8 cellular contexts compared by ENCODE assay signal in genomic region chr17:67993153-67993997, GRCh38. TPM values are rescaled to one million over a fixed set of nuclear protein-coding genes. Genes with fewer than 3 reads are reported as not detected.
DNase-seq lines count a peak whose midpoint lies in the region; ATAC-seq and TF ChIP-seq lines count a peak whose summit lies in the region.

No MANE protein-coding gene starts in this region.

- 0% methylated on average over 12 to 50 of the region's 144 CpGs for WGBS in upper lobe of left lung, 2 donors

- peak; percentile 81 to 86 for ATAC-seq in upper lobe of left lung (ENCODE audit: low FRiP score in 2 of 2)

- H3K4me1 ChIP-seq in upper lobe of left lung, result peaks cover 15 to 31% (median 18%) of the 10 kb centered on the region in 4 donors

- H3K27ac ChIP-seq in upper lobe of left lung, result peak overlapping the region; percentile 94 to 97 (median 95)

- TF ChIP-seq CTCF in GM06990 (IDR thresholded peaks at IDR 0.05; ENCODE audit: insufficient read depth, low read length, poor library complexity, severe bottlenecking), result peak; percentile 7
- peak in 4 of 6 experiments; percentile 12 to 37 (median 24) for TF ChIP-seq CTCF in upper lobe of left lung (IDR thresholded peaks at IDR 0.05)

- no peaks in the 10 kb centered on the region for H3K9me3 ChIP-seq in upper lobe of left lung

- TF ChIP-seq EP300 in upper lobe of left lung (IDR thresholded peaks at IDR 0.05), result no peak

- DNase-seq in GM06990 (ENCODE audit: extremely low read depth, insufficient read length) (peak; percentile 91), H7 (peak; percentile 95), M059J (ENCODE audit: low read depth) (peak; percentile 75), SKM-1 treated with dmso at 0.1 percent for 144 hours (lab: John Stamatoyannopoulos, UW; ENCODE audit: unreplicated experiment) (peak; percentile 79), cardiac septum (ENCODE audit: low spot score) (peak; percentile 90), pons (ENCODE audit: low spot score) (peak; percentile 71), upper lobe of left lung (peak; percentile 84 to 98)
- peak; percentile 21 for DNase-seq in activated naive CD8-positive, alpha-beta T cell treated with anti-CD3 and anti-CD28 coated beads, Interleukin-2, amount 50 U/mL, for 16 hours (ENCODE audit: low read depth, low spot score)

- intact Hi-C loops in cardiac septum (cut with DNase I), result loop anchor here (1.0 kb wide), 1 partner anchor 26 kb away; no protein-coding TSS in a partner anchor

- peak in 2 of 4 donors; percentile 29 to 79 for TF ChIP-seq POLR2A in upper lobe of left lung (IDR thresholded peaks at IDR 0.05)

- H3K4me3 ChIP-seq in GM06990 (replicated peaks; ENCODE audit: low read depth, low read length) (peak overlapping the region; percentile 81), H7 (ENCODE audit: insufficient read depth, low read depth, low read length) (peak overlapping the region; percentile 83), upper lobe of left lung (peak overlapping the region; percentile 65 to 89 (median 80))

- H3K27me3 ChIP-seq in GM06990 (replicated peaks; ENCODE audit: control insufficient read depth, insufficient read depth, low read length) (no peaks in the 10 kb centered on the region), H7 (ENCODE audit: control insufficient read depth, insufficient read depth, low read length) (peaks cover 15% of the 10 kb centered on the region), upper lobe of left lung (no peaks in the 10 kb centered on the region)

- H3K36me3 ChIP-seq in GM06990 (ENCODE audit: control insufficient read depth, insufficient read depth, low read length) (no peaks in the 10 kb centered on the region), H7 (replicated peaks; ENCODE audit: control insufficient read depth, insufficient read depth, low read length) (no peaks in the 10 kb centered on the region), upper lobe of left lung (no peaks in the 10 kb centered on the region)

RNA-seq across cellular contexts. Expression of gene C17orf58, which starts 2.9 kb away (rescaled TPM):
- total RNA-seq in H7 (2014; rRNA removed; shearing (Covaris generic)), result 55.8 and 57.0 TPM in 2 replicates
- 22.6 and 30.3 TPM in 2 replicates for total RNA-seq in M059J (2014; rRNA removed; shearing (Covaris generic))
- 3.4 TPM for total RNA-seq in cardiac septum
- 10 to 100 TPM in 2 of 6 donors, 1 to 10 TPM in 4; 4.2 to 21.0 (median 8.2) TPM for total RNA-seq in upper lobe of left lung

RNA-seq across cellular contexts. Expression of gene KPNA2, which starts 42.2 kb away (rescaled TPM):
- total RNA-seq in H7 (2014; rRNA removed; shearing (Covaris generic)), result 390 and 410 TPM in 2 replicates
- 188 and 239 TPM in 2 replicates for total RNA-seq in M059J (2014; rRNA removed; shearing (Covaris generic))
- total RNA-seq in cardiac septum, result 20.7 TPM
- total RNA-seq in upper lobe of left lung, result 10 to 100 TPM; 10.7 to 39.4 (median 26.7) TPM

Comparison
In these comparisons a context has a peak if more than half of its experiments do, and no peak if none do; other contexts are left out.
1. Peak in every context shown above with its lines: DNase-seq, ATAC-seq, H3K4me3 ChIP-seq and H3K27ac ChIP-seq.
2. DNase-seq: peak in every context shown above with its lines; median percentile 95 in H7; 91 in GM06990; 91 in upper lobe of left lung; 90 in cardiac septum; 79 in SKM-1 treated with dmso at 0.1 percent for 144 hours; 75 in M059J; 71 in pons; 21 in activated naive CD8-positive, alpha-beta T cell treated with anti-CD3 and anti-CD28 coated beads, Interleukin-2, amount 50 U/mL, for 16 hours.